In genomic region chr9:33813712-33814641, GRCh38 we compare ENCODE assay signal across 8 cellular contexts. TPM values are rescaled to one million over a fixed set of nuclear protein-coding genes. Genes with fewer than 3 reads are reported as not detected.
A peak's percentile ranks its signal among the peaks of the same experiment; 100 is the strongest.
DNase-seq lines count a peak whose midpoint lies in the region; ATAC-seq, FAIRE-seq and TF ChIP-seq lines count a peak whose summit lies in the region.

No MANE protein-coding gene starts in this region.

- ATAC-seq in HG03439 (IDR thresholded peaks at IDR 0.05; ENCODE audit: unreplicated experiment) = no peak
- no peak for ATAC-seq in GM21737 (IDR thresholded peaks at IDR 0.05; ENCODE audit: unreplicated experiment)

- DNase-seq in Caki2 (ENCODE audit: low read depth) (peak; percentile 92), HEK293T (ENCODE audit: extremely low spot score) (peak; percentile 35), RCC 7860 (ENCODE audit: low spot score) (peak; percentile 56)
- no peak for DNase-seq in activated CD4-positive, CD25-positive, alpha-beta regulatory T cell (lab: John Stamatoyannopoulos, UW)

- POLR2A ChIA-PET in HEK293T (lab: Yijun Ruan, JAX) = no interaction called here

- H3K4me3 ChIP-seq in mesodermal cell (ENCODE audit: extremely low read depth, insufficient read depth, low read length, poor library complexity, severe bottlenecking) = no peak overlapping the region

- no peaks in the 10 kb centered on the region for H3K9me3 ChIP-seq in mesodermal cell (ENCODE audit: control insufficient read depth, low read length)

- H3K4me1 ChIP-seq in mesodermal cell (ENCODE audit: control insufficient read depth, insufficient read depth, low read length, poor library complexity, severe bottlenecking) = peaks cover 6% of the 10 kb centered on the region

- H3K36me3 ChIP-seq in mesodermal cell (ENCODE audit: control insufficient read depth, insufficient read depth, low read length) = no peaks in the 10 kb centered on the region

- WGBS in mesodermal cell (ENCODE audit: insufficient coverage in 2 of 2), 2 experiments = 85 to 97% methylated on average over 3 to 4 of the region's 8 CpGs

- CTCF ChIA-PET in HEK293T (lab: Yijun Ruan, JAX) = interaction anchor here (0.5 to 2.0 kb wide), 15 partner anchors 15 to 1467 kb away, joined by 3 to 12 read pairs (median 4); no protein-coding TSS in a partner anchor

- peak overlapping the region; percentile 41 for H3K27ac ChIP-seq in mesodermal cell (ENCODE audit: low read depth, low read length, severe bottlenecking)

- in situ Hi-C loops in Caki2 (cut with HindIII; ENCODE audit: low pct_unique_long_range_greater_than_20kb, low sequenced_read_pairs) = no loop called here

- FAIRE-seq in RCC 7860 (lab: Jason Lieb, UNC) = peak; percentile 52
- FAIRE-seq in colon (lab: Jason Lieb, UNC) = peak; percentile 61

TF ChIP-seq in HEK293T, 16 proteins besides CTCF, POLR2A, EP300 and RAD21:
- TF ChIP-seq ELF4 (IDR thresholded peaks at IDR 0.05) (no peak), HDGF (IDR thresholded peaks at IDR 0.05; ENCODE audit: borderline replicate concordance) (no peak), FOXM1 (IDR thresholded peaks at IDR 0.05; ENCODE audit: borderline replicate concordance) (no peak), SP1 (IDR thresholded peaks at IDR 0.05) (no peak), ARNT (IDR thresholded peaks at IDR 0.05) (no peak), FOXA1 (IDR thresholded peaks at IDR 0.05) (no peak), FOXK2 (IDR thresholded peaks at IDR 0.05) (no peak), LEF1 (IDR thresholded peaks at IDR 0.05; ENCODE audit: borderline replicate concordance) (no peak), BHLHE40 (IDR thresholded peaks at IDR 0.05; ENCODE audit: borderline replicate concordance) (no peak), CTBP1 (IDR thresholded peaks at IDR 0.05; ENCODE audit: borderline replicate concordance) (no peak), ZNF384 (IDR thresholded peaks at IDR 0.05) (no peak; the same call in 1 of the 2 replicates), SUZ12 (IDR thresholded peaks at IDR 0.05) (no peak), TARDBP (IDR thresholded peaks at IDR 0.05) (no peak), NFRKB (IDR thresholded peaks at IDR 0.05) (no peak), L3MBTL2 (conservative IDR thresholded peaks at IDR 0.05) (no peak)
- TF ChIP-seq, protein P1, sequence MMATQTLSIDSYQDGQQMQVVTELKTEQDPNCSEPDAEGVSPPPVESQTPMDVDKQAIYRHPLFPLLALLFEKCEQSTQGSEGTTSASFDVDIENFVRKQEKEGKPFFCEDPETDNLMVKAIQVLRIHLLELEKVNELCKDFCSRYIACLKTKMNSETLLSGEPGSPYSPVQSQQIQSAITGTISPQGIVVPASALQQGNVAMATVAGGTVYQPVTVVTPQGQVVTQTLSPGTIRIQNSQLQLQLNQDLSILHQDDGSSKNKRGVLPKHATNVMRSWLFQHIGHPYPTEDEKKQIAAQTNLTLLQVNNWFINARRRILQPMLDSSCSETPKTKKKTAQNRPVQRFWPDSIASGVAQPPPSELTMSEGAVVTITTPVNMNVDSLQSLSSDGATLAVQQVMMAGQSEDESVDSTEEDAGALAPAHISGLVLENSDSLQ (IDR thresholded peaks at IDR 0.05) = no peak

RNA-seq across cellular contexts. Expression of gene UBE2R2, which starts 3.0 kb away (rescaled TPM):
- total RNA-seq in Caki2 (2014; rRNA removed; shearing (Covaris generic); ENCODE audit: low replicate concordance) = 19.4 and 22.9 TPM in 2 replicates
- 62.6 TPM for polyA plus RNA-seq in mesodermal cell (2013, experiment 1 of 2)
- polyA plus RNA-seq in mesodermal cell (2013, experiment 2 of 2) = 61.8 TPM

RNA-seq across cellular contexts. Expression of gene PRSS3, which starts 18.6 kb away (rescaled TPM):
- total RNA-seq in Caki2 (2014; rRNA removed; shearing (Covaris generic); ENCODE audit: low replicate concordance) = not detected in 2 replicates
- not detected for polyA plus RNA-seq in mesodermal cell (2013, experiment 1 of 2)
- not detected for polyA plus RNA-seq in mesodermal cell (2013, experiment 2 of 2)

Comparison
In these comparisons a context has a peak if more than half of its experiments do, and no peak if none do; other contexts are left out.
1. DNase-seq: peak in Caki2 (single experiment), HEK293T (single experiment) and RCC 7860 (single experiment); none in activated CD4-positive, CD25-positive, alpha-beta regulatory T cell (0 of 4).